ENCODE assay signal across 8 cellular contexts in genomic region chr16:13919683-13920509, GRCh38. TPM values are rescaled to one million over a fixed set of nuclear protein-coding genes. Genes with fewer than 3 reads are reported as not detected.
DNase-seq lines count a peak whose midpoint lies in the region; ATAC-seq and TF ChIP-seq lines count a peak whose summit lies in the region.

ERCC4 (plus strand) TSS chr16:13920154; CDS start chr16:13920166, 12 bp downstream.

- H4K20me1 ChIP-seq in hepatocyte (ENCODE audit: insufficient read depth, poor library complexity, severe bottlenecking) = no peaks in the 10 kb centered on the region

- DNase-seq in NCI-H2029 treated with DMSO at 0.1 percent for 48 hours (lab: John Stamatoyannopoulos, UW) (peak; percentile 96), T-helper 9 cell (peak; percentile 99), astrocyte of the hippocampus (ENCODE audit: low read depth, low spot score) (peak; percentile 100), hepatocyte (ENCODE audit: low spot score) (peak; percentile 99), renal cortical epithelial cell (ENCODE audit: low read depth) (peak; percentile 96)

- peak within 1 kb of the TSS; percentile 40 for H3K4me3 ChIP-seq in hepatocyte

- H3K4me2 ChIP-seq in hepatocyte = peak within 1 kb of the TSS; percentile 82

- no peaks in the 10 kb centered on the region for H3K9me3 ChIP-seq in hepatocyte (ENCODE audit: low read depth)

- 1% methylated on average over 63 of the region's 64 CpGs for WGBS in hepatocyte (ENCODE audit: low lambda C conversion rate, missing lambda C conversion rate)

- H3K27me3 ChIP-seq in hepatocyte = no peaks in the 10 kb centered on the region

- H3K9me2 ChIP-seq in hepatocyte (replicated peaks; ENCODE audit: insufficient read depth) = no peaks in the 10 kb centered on the region

- H2AFZ ChIP-seq in hepatocyte = peak within 1 kb of the TSS; percentile 55

- ATAC-seq in GM18508 (IDR thresholded peaks at IDR 0.05; ENCODE audit: insufficient read depth, unreplicated experiment) (peak; percentile 94), HG03025 (IDR thresholded peaks at IDR 0.05; ENCODE audit: low FRiP score, unreplicated experiment) (peak; percentile 98)

- H3K4me1 ChIP-seq in hepatocyte (ENCODE audit: insufficient read depth) = no peaks in the 10 kb centered on the region

- no peaks in the 10 kb centered on the region for H3K36me3 ChIP-seq in hepatocyte (replicated peaks; ENCODE audit: insufficient read depth, low read depth)

- TF ChIP-seq CTCF in 22Rv1 (IDR thresholded peaks at IDR 0.05) (peak; percentile 97), hepatocyte (IDR thresholded peaks at IDR 0.05; ENCODE audit: poor library complexity) (peak; percentile 96)

- H3K27ac ChIP-seq in 22Rv1 (peak within 1 kb of the TSS; percentile 55), hepatocyte (peak within 1 kb of the TSS; percentile 30)

- peaks cover 9% of the 10 kb centered on the region for H3K79me2 ChIP-seq in hepatocyte

RNA-seq across cellular contexts. Expression of gene ERCC4, which starts in this region (rescaled TPM):
- total RNA-seq in hepatocyte (10.4 and 14.5 TPM in 2 replicates), renal cortical epithelial cell (7.8 and 10.2 TPM in 2 replicates)
- polyA plus RNA-seq in hepatocyte = 11.3 and 19.3 TPM in 2 replicates

Comparison
In these comparisons a context has a peak if more than half of its experiments do, and no peak if none do; other contexts are left out.
1. Peak in every context shown above with its lines: DNase-seq, ATAC-seq, H3K4me3 ChIP-seq and H3K27ac ChIP-seq.